25 cellular contexts compared by ENCODE assay signal in the genomic region with DNA sequence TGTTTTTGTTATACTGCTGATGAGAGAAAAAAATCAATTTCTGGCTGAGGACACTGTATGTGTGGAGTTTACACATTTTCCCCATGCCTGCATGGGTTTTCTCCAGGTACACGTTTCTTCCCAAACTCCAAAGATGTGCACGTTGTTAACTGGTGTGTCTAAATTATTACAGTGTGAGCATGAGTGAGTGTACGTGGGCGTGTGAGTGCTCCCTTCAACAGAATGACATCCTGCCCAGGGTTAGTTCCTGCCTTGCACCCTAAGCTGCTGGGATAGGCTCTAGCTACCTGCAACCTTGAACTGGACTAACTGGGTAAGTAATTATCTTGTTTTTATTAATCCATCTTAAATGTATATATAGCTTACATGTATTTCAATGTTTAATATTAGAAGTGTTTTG. TPM values are rescaled to one million over a fixed set of nuclear protein-coding genes. Genes with fewer than 3 reads are reported as not detected.
DNase-seq lines count a peak whose midpoint lies in the region; ATAC-seq, FAIRE-seq and TF ChIP-seq lines count a peak whose summit lies in the region.
"Had no signal": no experiment of that assay in that cellular context is flagged by ENCODE, and none has a peak within 500 bp of the region (broad histone marks: within the 10 kb centered on the region; RNA-seq: fewer than 3 reads in every experiment).

No MANE protein-coding gene starts in this region.

- peak overlapping the region; percentile 28 for H3K4me3 Mint-ChIP-seq in activated naive CD8-positive, alpha-beta T cell treated with anti-CD3 and anti-CD28 coated beads, Interleukin-2, amount 10 ng/mL, durations not matched to agents 7 days and 5 days
- H3K4me3 Mint-ChIP-seq: CD14-positive monocyte; stimulated activated naive B cell treated with anti-CD40 and anti-IgM and Interleukin-4, amounts not matched to agents 10 μg/mL and 1 μg/mL and 100 μg/mL, for 72 hours had no signal

- H3K4me1 ChIP-seq in mesenchymal stem cell (ENCODE audit: control insufficient read depth, insufficient read depth, low read depth, low read length) (peaks cover 3% of the 10 kb centered on the region), transverse colon (peaks cover 0 to 31% (median 16%) of the 10 kb centered on the region in 4 donors)

- no peak overlapping the region for H2AK5ac ChIP-seq in mesenchymal stem cell (ENCODE audit: low read length, severe bottlenecking)

- peak; percentile 65 for ATAC-seq in activated naive CD8-positive, alpha-beta T cell treated with anti-CD3 and anti-CD28 coated beads, Interleukin-2, amount 10 ng/mL, durations not matched to agents 7 days and 5 days (ENCODE audit: low read depth)
- no peak for ATAC-seq in GM19455 (IDR thresholded peaks at IDR 0.05; ENCODE audit: unreplicated experiment)
- ATAC-seq: pancreas; Right ventricle myocardium inferior; sciatic nerve; stimulated activated naive B cell treated with anti-CD40 and anti-IgM and Interleukin-4, amounts not matched to agents 10 μg/mL and 1 μg/mL and 100 μg/mL, for 72 hours had no signal

- H3K27ac ChIP-seq in mesenchymal stem cell (ENCODE audit: low read length, poor library complexity, severe bottlenecking) (no peak overlapping the region), transverse colon (no peak overlapping the region)
- H3K27ac ChIP-seq: GM23248, pancreas had no signal

- 95% methylated on average over 4 of the region's 4 CpGs for WGBS in mesenchymal stem cell
- WGBS in transverse colon (ENCODE audit: low coverage in 1 of 2), 2 donors: 52 to 68% methylated on average over 4 of the region's 4 CpGs

- no peaks in the 10 kb centered on the region for H3K27me3 ChIP-seq in mesenchymal stem cell (ENCODE audit: control insufficient read depth in 1 of 2, insufficient read depth in 1 of 2, low read length in 2 of 2)
- H3K27me3 ChIP-seq in transverse colon: no peaks in the 10 kb centered on the region
- H3K27me3 ChIP-seq: pancreas had no signal

- H3K23ac ChIP-seq in mesenchymal stem cell (ENCODE audit: low read length in 2 of 2): no peak overlapping the region

- no peak overlapping the region for H2AFZ ChIP-seq in mesenchymal stem cell (ENCODE audit: low read depth, low read length)
- H2AFZ ChIP-seq: GM23248 had no signal

- peaks cover 52% of the 10 kb centered on the region for H3K4me1 Mint-ChIP-seq in activated naive CD8-positive, alpha-beta T cell treated with anti-CD3 and anti-CD28 coated beads, Interleukin-2, amount 10 ng/mL, durations not matched to agents 7 days and 5 days

- no peak overlapping the region for H2BK15ac ChIP-seq in mesenchymal stem cell (ENCODE audit: low read depth, poor library complexity, severe bottlenecking)

- H3K4me3 ChIP-seq in mesenchymal stem cell (ENCODE audit: insufficient read depth in 1 of 2, low read depth in 1 of 2, low read length in 2 of 2) (no peak overlapping the region), transverse colon (no peak overlapping the region)
- H3K4me3 ChIP-seq: GM23248, pancreas had no signal

- no peak overlapping the region for H2BK5ac ChIP-seq in mesenchymal stem cell (ENCODE audit: low read depth, low read length, poor library complexity, severe bottlenecking)

- DNase-seq in activated T-cell treated with anti-CD3 and anti-CD28 coated beads for 4 hours: peak; percentile 30
- DNase-seq in activated T-cell treated with anti-CD3 and anti-CD28 coated beads, Interleukin-2, amount 50 U/mL, for 1 hour: no peak
- DNase-seq in GM12891 (ENCODE audit: insufficient read length, low spot score): no peak
- no peak for DNase-seq in activated naive CD8-positive, alpha-beta T cell treated with anti-CD3 and anti-CD28 coated beads, Interleukin-2, amount 10 ng/mL, durations not matched to agents 7 days and 5 days
- no peak for DNase-seq in mesenchymal stem cell
- no peak for DNase-seq in dermis blood vessel endothelial cell
- no peak for DNase-seq in transverse colon
- DNase-seq: activated CD8-positive, alpha-beta memory T cell treated with anti-CD3 and anti-CD28 coated beads for 24 hours; activated effector memory CD4-positive, alpha-beta T cell treated with Interleukin-2 at 50 U/mL for 16 hours; DMS153; GF-D8; GM23248; IMR-90; kidney; MM.1S; NCI-H1694; NCI-H2171 treated with DMSO at 0.1 percent for 48 hours; NCI-H69; pancreas; stimulated activated naive B cell treated with anti-CD40 and anti-IgM and Interleukin-4, amounts not matched to agents 10 μg/mL and 1 μg/mL and 100 μg/mL, for 72 hours had no signal

- H3K14ac ChIP-seq in mesenchymal stem cell (ENCODE audit: low read length in 2 of 2): no peak overlapping the region

- peak; percentile 20 for FAIRE-seq in GM12891 (lab: Jason Lieb, UNC)
- FAIRE-seq: frontal cortex, kidney, pancreas had no signal

- H3K27ac Mint-ChIP-seq in activated naive CD8-positive, alpha-beta T cell treated with anti-CD3 and anti-CD28 coated beads, Interleukin-2, amount 10 ng/mL, durations not matched to agents 7 days and 5 days: peak overlapping the region; percentile 28
- H3K27ac Mint-ChIP-seq: stimulated activated naive B cell treated with anti-CD40 and anti-IgM and Interleukin-4, amounts not matched to agents 10 μg/mL and 1 μg/mL and 100 μg/mL, for 72 hours had no signal

- no peak overlapping the region for H2BK120ac ChIP-seq in mesenchymal stem cell (ENCODE audit: low read depth, low read length)

- no peak overlapping the region for H3K9ac ChIP-seq in mesenchymal stem cell (ENCODE audit: low read length)
- H3K9ac ChIP-seq: GM23248 had no signal

- H3K4ac ChIP-seq in mesenchymal stem cell (ENCODE audit: low read depth in 1 of 2, low read length in 2 of 2): no peak overlapping the region

- no peak overlapping the region for H2BK12ac ChIP-seq in mesenchymal stem cell (ENCODE audit: low read length in 2 of 2)

- POLR2A ChIA-PET in activated naive CD8-positive, alpha-beta T cell treated with anti-CD3 and anti-CD28 coated beads, Interleukin-2, amount 10 ng/mL, durations not matched to agents 7 days and 5 days (lab: Charles Lee): no interaction called here

- H3K79me1 ChIP-seq in mesenchymal stem cell (replicated peaks; ENCODE audit: low read length, poor library complexity, severe bottlenecking): peaks cover 9% of the 10 kb centered on the region

- H3K18ac ChIP-seq in mesenchymal stem cell (ENCODE audit: low read depth in 1 of 2, low read length in 2 of 2): no peak overlapping the region

- peaks cover 6 to 19% of the 10 kb centered on the region in 2 experiments for H3K36me3 ChIP-seq in mesenchymal stem cell (ENCODE audit: control insufficient read depth in 1 of 2, insufficient read depth in 2 of 2, low read depth in 1 of 2, low read length in 2 of 2)
- no peaks in the 10 kb centered on the region for H3K36me3 ChIP-seq in transverse colon
- H3K36me3 ChIP-seq: pancreas had no signal

- no peaks in the 10 kb centered on the region for H3K9me3 Mint-ChIP-seq in activated naive CD8-positive, alpha-beta T cell treated with anti-CD3 and anti-CD28 coated beads, Interleukin-2, amount 10 ng/mL, durations not matched to agents 7 days and 5 days
- H3K9me3 Mint-ChIP-seq: stimulated activated naive B cell treated with anti-CD40 and anti-IgM and Interleukin-4, amounts not matched to agents 10 μg/mL and 1 μg/mL and 100 μg/mL, for 72 hours had no signal

- no peak overlapping the region for H3K4me2 ChIP-seq in mesenchymal stem cell (ENCODE audit: low read length, poor library complexity, severe bottlenecking)

- no peak for TF ChIP-seq CTCF in transverse colon (IDR thresholded peaks at IDR 0.05)

- H4K8ac ChIP-seq in mesenchymal stem cell (ENCODE audit: low read length): peak overlapping the region; percentile 60

- TF ChIP-seq POLR2A in GM12891 (IDR thresholded peaks at IDR 0.05; ENCODE audit: low read depth, low read length) (no peak), transverse colon (IDR thresholded peaks at IDR 0.05) (no peak)

- intact Hi-C loops in transverse colon (cut with DNase I; ENCODE audit: low total_unique reads): no loop called here

- H4K91ac ChIP-seq in mesenchymal stem cell (ENCODE audit: low read length): peak overlapping the region; percentile 39

- peaks cover 60% of the 10 kb centered on the region for H3K36me3 Mint-ChIP-seq in activated naive CD8-positive, alpha-beta T cell treated with anti-CD3 and anti-CD28 coated beads, Interleukin-2, amount 10 ng/mL, durations not matched to agents 7 days and 5 days

- H3K27me3 Mint-ChIP-seq in activated naive CD8-positive, alpha-beta T cell treated with anti-CD3 and anti-CD28 coated beads, Interleukin-2, amount 10 ng/mL, durations not matched to agents 7 days and 5 days: no peaks in the 10 kb centered on the region
- H3K27me3 Mint-ChIP-seq: stimulated activated naive B cell treated with anti-CD40 and anti-IgM and Interleukin-4, amounts not matched to agents 10 μg/mL and 1 μg/mL and 100 μg/mL, for 72 hours had no signal

- in situ Hi-C loops in transverse colon (cut with MboI; ENCODE audit: low pct_ligation_motif_present in 1 of 4, low pct_unique_long_range_greater_than_20kb in 1 of 4, low sequenced_read_pairs in 3 of 4): loop anchor here in 1 of 4 donors (25.0 kb wide), 1 partner anchor 445 kb away; the partner anchor contains the start of gene DDX10

- TF ChIP-seq EP300 in transverse colon (IDR thresholded peaks at IDR 0.05; ENCODE audit: low read depth): no peak

- H3K9me3 ChIP-seq in mesenchymal stem cell (ENCODE audit: control insufficient read depth, low read length) (no peaks in the 10 kb centered on the region), transverse colon (no peaks in the 10 kb centered on the region)
- H3K9me3 ChIP-seq: pancreas had no signal

TF ChIP-seq in GM12891, 5 proteins besides CTCF, POLR2A, EP300 and RAD21:
- TF ChIP-seq POLR2AphosphoS5 (IDR thresholded peaks at IDR 0.05; ENCODE audit: low read depth, low read length) (peak; percentile 56; the same call in 1 of the 2 replicates), SPI1 (IDR thresholded peaks at IDR 0.05; ENCODE audit: low read depth, low read length) (no peak), PAX5 (IDR thresholded peaks at IDR 0.05; ENCODE audit: insufficient read depth, low read length, severe bottlenecking) (no peak), POU2F2 (IDR thresholded peaks at IDR 0.05; ENCODE audit: low read depth, low read length) (no peak), TAF1 (IDR thresholded peaks at IDR 0.05; ENCODE audit: low read depth, low read length) (no peak)

RNA-seq across cellular contexts. Expression of gene NPAT, which starts 5.5 kb away (rescaled TPM):
- polyA plus RNA-seq in GM12891 (2012; ENCODE audit: low read depth, missing spikeins): 7.3 TPM
- total RNA-seq in activated naive CD8-positive, alpha-beta T cell treated with anti-CD3 and anti-CD28 coated beads, Interleukin-2, amount 10 ng/mL, durations not matched to agents 7 days and 5 days: 10 to 100 TPM; 57.6 to 58.0 TPM
- polyA plus RNA-seq in mesenchymal stem cell (2013, experiment 1 of 2): 9.6 TPM
- polyA plus RNA-seq in mesenchymal stem cell (2013, experiment 2 of 2): 9.3 TPM
- 17.5 and 21.9 TPM in 2 replicates for total RNA-seq in dermis blood vessel endothelial cell
- total RNA-seq in transverse colon: 10 to 100 TPM; 10.5 to 19.5 (median 13.9) TPM

RNA-seq across cellular contexts. Expression of gene ATM, which starts 5.9 kb away (rescaled TPM):
- 25.7 TPM for polyA plus RNA-seq in GM12891 (2012; ENCODE audit: low read depth, missing spikeins)
- total RNA-seq in activated naive CD8-positive, alpha-beta T cell treated with anti-CD3 and anti-CD28 coated beads, Interleukin-2, amount 10 ng/mL, durations not matched to agents 7 days and 5 days: 100 to 1,000 TPM; 287 to 333 TPM
- 22.4 TPM for polyA plus RNA-seq in mesenchymal stem cell (2013, experiment 1 of 2)
- 20.4 TPM for polyA plus RNA-seq in mesenchymal stem cell (2013, experiment 2 of 2)
- total RNA-seq in dermis blood vessel endothelial cell (82.9 and 86.4 TPM in 2 replicates), transverse colon (100 to 1,000 TPM in 2 of 4 donors, 10 to 100 TPM in 2; 31.7 to 135 (median 88.5) TPM)
